In genomic region chr13:44969858-44970484, GRCh38 we compare ENCODE assay signal across 8 cellular contexts. TPM values are rescaled to one million over a fixed set of nuclear protein-coding genes. Genes with fewer than 3 reads are reported as not detected.
A peak's percentile ranks its signal among the peaks of the same experiment; 100 is the strongest.
DNase-seq lines count a peak whose midpoint lies in the region; ATAC-seq, FAIRE-seq and TF ChIP-seq lines count a peak whose summit lies in the region.

No MANE protein-coding gene starts in this region.

- no peaks in the 10 kb centered on the region for H3K27me3 ChIP-seq in brain microvascular endothelial cell (replicated peaks)
- no peaks in the 10 kb centered on the region for H3K27me3 ChIP-seq in transverse colon

- DNase-seq in A172 (ENCODE audit: low spot score): peak; percentile 67
- no peak for DNase-seq in GM12864 (ENCODE audit: low read depth)
- DNase-seq in NCI-H2196 treated with DMSO at 0.1 percent for 48 hours (lab: John Stamatoyannopoulos, UW; ENCODE audit: unreplicated experiment): peak; percentile 7
- peak; percentile 52 for DNase-seq in brain microvascular endothelial cell
- no peak for DNase-seq in kidney
- no peak for DNase-seq in transverse colon

- no peak for TF ChIP-seq POLR2A in transverse colon (IDR thresholded peaks at IDR 0.05)

- TF ChIP-seq CTCF in GM12864 (IDR thresholded peaks at IDR 0.05; ENCODE audit: low read depth, low read length, missing control alignments) (peak; percentile 56), brain microvascular endothelial cell (IDR thresholded peaks at IDR 0.05; ENCODE audit: low read depth, low read length, missing control alignments) (peak; percentile 62), kidney (IDR thresholded peaks at IDR 0.05; ENCODE audit: borderline replicate concordance, extremely low read depth, insufficient read depth) (peak; percentile 87), transverse colon (IDR thresholded peaks at IDR 0.05) (peak; percentile 75 to 87 (median 79))

- intact Hi-C loops in kidney (cut with DNase I) (loop anchor here (10.0 kb wide), 1 partner anchor 475 kb away; no protein-coding TSS in a partner anchor), transverse colon (cut with DNase I; ENCODE audit: low total_unique reads) (loop anchor here (5.0 to 10.0 kb wide), 3 partner anchors 45 to 1085 kb away; no protein-coding TSS in a partner anchor)

- H3K4me3 ChIP-seq in GM12864 (ENCODE audit: low read depth, low read length): no peak overlapping the region
- H3K4me3 ChIP-seq in brain microvascular endothelial cell (ENCODE audit: low read depth, low read length): no peak overlapping the region
- no peak overlapping the region for H3K4me3 ChIP-seq in kidney (ENCODE audit: low read length in 2 of 2)
- H3K4me3 ChIP-seq in transverse colon: no peak overlapping the region

- ATAC-seq in HG02970 (IDR thresholded peaks at IDR 0.05; ENCODE audit: low FRiP score, unreplicated experiment) (no peak), HG03571 (IDR thresholded peaks at IDR 0.05; ENCODE audit: unreplicated experiment) (no peak)

- no peak for TF ChIP-seq EP300 in transverse colon (IDR thresholded peaks at IDR 0.05; ENCODE audit: low read depth)

- peaks cover 2 to 8% of the 10 kb centered on the region in 2 donors for H3K4me1 ChIP-seq in kidney (ENCODE audit: control insufficient read depth in 1 of 2, insufficient read depth in 1 of 2, low read depth in 1 of 2, low read length in 2 of 2)
- peaks cover 0 to 29% (median 4%) of the 10 kb centered on the region in 4 donors for H3K4me1 ChIP-seq in transverse colon

- H3K36me3 ChIP-seq in brain microvascular endothelial cell (replicated peaks) (peaks cover 5% of the 10 kb centered on the region), kidney (ENCODE audit: control insufficient read depth in 1 of 2, insufficient read depth in 2 of 2, low read length in 2 of 2) (no peaks in the 10 kb centered on the region), transverse colon (peaks cover 0 to 11% (median 3%) of the 10 kb centered on the region in 4 donors)

- FAIRE-seq in kidney (lab: Jason Lieb, UNC): peak; percentile 90

- WGBS in transverse colon (ENCODE audit: low coverage in 1 of 2), 2 donors: 45 to 71% methylated on average over 1 to 2 of the region's 2 CpGs

- H3K9ac ChIP-seq in kidney (ENCODE audit: low read length in 2 of 2): no peak overlapping the region

- H3K9me3 ChIP-seq in kidney (ENCODE audit: control insufficient read depth in 1 of 2, low read length in 2 of 2): no peaks in the 10 kb centered on the region
- no peaks in the 10 kb centered on the region for H3K9me3 ChIP-seq in transverse colon

- in situ Hi-C loops in brain microvascular endothelial cell (cut with HindIII; ENCODE audit: low pct_ligation_motif_present, low sequenced_read_pairs): no loop called here
- in situ Hi-C loops in transverse colon (cut with MboI; ENCODE audit: low pct_ligation_motif_present in 1 of 4, low pct_unique_long_range_greater_than_20kb in 1 of 4, low sequenced_read_pairs in 3 of 4): loop anchor here (10.0 to 25.0 kb wide), 3 partner anchors 483 to 1058 kb away; no protein-coding TSS in a partner anchor

- H3K27ac ChIP-seq in brain microvascular endothelial cell: no peak overlapping the region
- H3K27ac ChIP-seq in kidney (ENCODE audit: low read depth in 2 of 2, low read length in 2 of 2): peak overlapping the region in 1 of 2 donors; percentile 52
- H3K27ac ChIP-seq in transverse colon: peak overlapping the region in 3 of 4 donors; percentile 30 to 52 (median 43)

RNA-seq across cellular contexts. Expression of gene NUFIP1, which starts 19.3 kb away (rescaled TPM):
- total RNA-seq in A172 (2014; rRNA removed; shearing (Covaris generic)): 5.6 and 7.3 TPM in 2 replicates
- total RNA-seq in kidney: 5.5 TPM
- 3.4 TPM for polyA plus RNA-seq in kidney (ENCODE audit: insufficient read depth, low read depth, low replicate concordance)
- total RNA-seq in transverse colon: 1 to 10 TPM in 3 of 4 donors, under 1 TPM in 1; 0.37 to 3.6 (median 1.7) TPM

RNA-seq across cellular contexts. Expression of gene GPALPP1, which starts 19.4 kb away (rescaled TPM):
- 35.5 and 66.3 TPM in 2 replicates for total RNA-seq in A172 (2014; rRNA removed; shearing (Covaris generic))
- total RNA-seq in kidney (25.1 TPM), transverse colon (10 to 100 TPM; 12.1 to 30.3 (median 22.0) TPM)
- 9.2 TPM for polyA plus RNA-seq in kidney (ENCODE audit: insufficient read depth, low read depth, low replicate concordance)

Comparison
In these comparisons a context has a peak if more than half of its experiments do, and no peak if none do; other contexts are left out.
1. DNase-seq: peak in A172 (single experiment), NCI-H2196 treated with DMSO at 0.1 percent for 48 hours (single experiment) and brain microvascular endothelial cell (single experiment); none in GM12864 (single experiment), kidney (single experiment) and transverse colon (single experiment).
2. Peak in every context shown above with its lines, with median percentiles within 50 percentile points of each other: CTCF ChIP-seq.